ENCODE assay signal across 2 cellular contexts in the genomic region with DNA sequence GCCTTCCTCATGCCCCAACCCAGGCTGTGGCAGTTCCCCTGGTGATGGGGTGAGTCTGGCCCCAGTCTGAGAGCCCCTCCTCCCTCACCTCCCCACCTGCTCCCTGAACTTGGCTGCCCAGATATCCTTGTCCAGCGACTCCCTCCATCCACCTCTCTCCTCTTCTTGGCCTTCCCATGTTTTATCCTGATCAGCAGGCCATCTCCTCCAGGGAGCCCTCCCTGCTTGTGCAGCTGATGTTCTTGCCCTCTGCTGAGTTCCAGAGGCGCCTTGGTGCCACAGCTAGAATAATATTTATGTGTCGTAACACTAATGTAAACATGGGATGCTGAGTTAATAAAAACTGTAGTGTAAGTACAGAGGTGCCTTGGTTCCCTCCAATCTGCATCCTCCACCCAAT.
A peak's percentile ranks its signal among the peaks of the same experiment; 100 is the strongest.
TF ChIP-seq lines count a peak whose summit lies in the region.

No MANE protein-coding gene starts in this region.

TF ChIP-seq in A549, 52 proteins besides CTCF, POLR2A, EP300 and RAD21:
- TF ChIP-seq ZFP36 (IDR thresholded peaks at IDR 0.05; ENCODE audit: borderline replicate concordance, partially characterized antibody) (peak; percentile 67), SREBF2 (IDR thresholded peaks at IDR 0.05) (no peak), CBX2 (IDR thresholded peaks at IDR 0.05; ENCODE audit: borderline replicate concordance, low read depth) (no peak), ESRRA (IDR thresholded peaks at IDR 0.05; ENCODE audit: borderline replicate concordance, low read length) (no peak)

TF ChIP-seq in K562, 482 proteins besides CTCF, POLR2A, EP300 and RAD21:
- peak; percentile 85 for TF ChIP-seq ZFP36 (IDR thresholded peaks at IDR 0.05; ENCODE audit: low read depth, low read length, partially characterized antibody)
- no peak for TF ChIP-seq TBP (optimal IDR thresholded peaks at IDR 0.05; ENCODE audit: low read depth, low read length)
- no peak for TF ChIP-seq SIRT6 (IDR thresholded peaks at IDR 0.05; ENCODE audit: low read depth, low read length)
- TF ChIP-seq POLR2H (tag; IDR thresholded peaks at IDR 0.05; ENCODE audit: low read depth) = no peak
- no peak for TF ChIP-seq PHB2 (IDR thresholded peaks at IDR 0.05; ENCODE audit: low read depth)
